Comparison of ENCODE assay signal across 19 cellular contexts in the genomic region with DNA sequence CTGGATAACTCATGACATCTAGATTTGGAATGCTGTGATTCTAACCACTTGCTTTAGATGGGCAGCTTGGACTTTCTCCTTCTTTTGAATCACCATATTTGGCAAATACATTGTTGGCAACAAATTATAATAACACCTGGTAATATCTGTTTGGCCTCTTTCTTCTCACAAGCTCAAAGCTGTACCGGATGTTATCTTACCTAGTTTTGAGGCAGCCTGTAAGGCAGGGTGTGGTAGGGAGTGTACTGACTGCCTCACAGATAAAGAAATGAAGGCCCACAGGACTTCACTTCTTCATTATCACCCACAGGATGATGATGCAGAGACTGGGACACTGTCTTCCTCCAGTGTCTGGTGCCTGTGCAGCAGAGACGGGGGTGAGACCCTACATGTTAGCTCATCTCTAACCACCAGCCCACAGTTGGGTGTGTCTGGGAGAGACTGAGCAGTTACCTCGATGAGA. TPM values are rescaled to one million over a fixed set of nuclear protein-coding genes. Genes with fewer than 3 reads are reported as not detected.
DNase-seq lines count a peak whose midpoint lies in the region; ATAC-seq, FAIRE-seq and TF ChIP-seq lines count a peak whose summit lies in the region.
"Had no signal": no experiment of that assay in that cellular context is flagged by ENCODE, and none has a peak within 500 bp of the region (broad histone marks: within the 10 kb centered on the region; RNA-seq: fewer than 3 reads in every experiment).

No MANE protein-coding gene starts in this region.

- no peak overlapping the region for H3K4me3 Mint-ChIP-seq in activated CD8-positive, alpha-beta T cell treated with anti-CD3 and anti-CD28 coated beads for 36 hours
- H3K4me3 Mint-ChIP-seq in activated CD8-positive, alpha-beta T cell treated with anti-CD3 and anti-CD28 coated beads, Interleukin-2, amount 10 ng/mL, durations not matched to agents 7 days and 5 days, result no peak overlapping the region
- no peak overlapping the region for H3K4me3 Mint-ChIP-seq in activated T-cell treated with anti-CD3 and anti-CD28 coated beads, Interleukin-2, amount 50 U/mL, for 24 hours
- H3K4me3 Mint-ChIP-seq: nephron progenitor cell; stimulated activated naive B cell treated with anti-CD40 and anti-IgM and Interleukin-4, amounts not matched to agents 10 μg/mL and 1 μg/mL and 100 μg/mL, for 72 hours had no signal

- no peak for FAIRE-seq in urothelium cell line (lab: Jason Lieb, UNC)

- H3K27me3 Mint-ChIP-seq in activated CD8-positive, alpha-beta T cell treated with anti-CD3 and anti-CD28 coated beads for 36 hours, result no peaks in the 10 kb centered on the region
- no peaks in the 10 kb centered on the region for H3K27me3 Mint-ChIP-seq in activated CD8-positive, alpha-beta T cell treated with anti-CD3 and anti-CD28 coated beads, Interleukin-2, amount 10 ng/mL, durations not matched to agents 7 days and 5 days (ENCODE audit: low read depth)
- H3K27me3 Mint-ChIP-seq in activated T-cell treated with anti-CD3 and anti-CD28 coated beads, Interleukin-2, amount 50 U/mL, for 24 hours, result no peaks in the 10 kb centered on the region
- H3K27me3 Mint-ChIP-seq: stimulated activated naive B cell treated with anti-CD40 and anti-IgM and Interleukin-4, amounts not matched to agents 10 μg/mL and 1 μg/mL and 100 μg/mL, for 72 hours had no signal

- no peaks in the 10 kb centered on the region for H3K36me3 Mint-ChIP-seq in activated CD8-positive, alpha-beta T cell treated with anti-CD3 and anti-CD28 coated beads for 36 hours (ENCODE audit: low read depth)
- no peaks in the 10 kb centered on the region for H3K36me3 Mint-ChIP-seq in activated CD8-positive, alpha-beta T cell treated with anti-CD3 and anti-CD28 coated beads, Interleukin-2, amount 10 ng/mL, durations not matched to agents 7 days and 5 days (ENCODE audit: low read depth)
- no peaks in the 10 kb centered on the region for H3K36me3 Mint-ChIP-seq in activated T-cell treated with anti-CD3 and anti-CD28 coated beads, Interleukin-2, amount 50 U/mL, for 24 hours (ENCODE audit: low read depth)

- H3K9me3 Mint-ChIP-seq in activated CD8-positive, alpha-beta T cell treated with anti-CD3 and anti-CD28 coated beads for 36 hours, result no peaks in the 10 kb centered on the region
- H3K9me3 Mint-ChIP-seq in activated CD8-positive, alpha-beta T cell treated with anti-CD3 and anti-CD28 coated beads, Interleukin-2, amount 10 ng/mL, durations not matched to agents 7 days and 5 days (ENCODE audit: insufficient read depth), result no peaks in the 10 kb centered on the region
- no peaks in the 10 kb centered on the region for H3K9me3 Mint-ChIP-seq in activated T-cell treated with anti-CD3 and anti-CD28 coated beads, Interleukin-2, amount 50 U/mL, for 24 hours
- H3K9me3 Mint-ChIP-seq: nephron progenitor cell; stimulated activated naive B cell treated with anti-CD40 and anti-IgM and Interleukin-4, amounts not matched to agents 10 μg/mL and 1 μg/mL and 100 μg/mL, for 72 hours had no signal

- no peak for TF ChIP-seq POLR2A in GM18505 (IDR thresholded peaks at IDR 0.05; ENCODE audit: borderline replicate concordance, extremely low read depth, insufficient read depth, insufficient read length)

- peak; percentile 8 for DNase-seq in activated CD8-positive, alpha-beta T cell treated with anti-CD3 and anti-CD28 coated beads for 36 hours
- no peak for DNase-seq in activated CD8-positive, alpha-beta T cell treated with anti-CD3 and anti-CD28 coated beads, Interleukin-2, amount 10 ng/mL, durations not matched to agents 7 days and 5 days
- DNase-seq in NCI-H226 (peak; percentile 21), kidney tubule cell (ENCODE audit: low spot score) (peak; percentile 17), HuH-7 (ENCODE audit: low spot score) (no peak), urothelium cell line (ENCODE audit: low spot score) (no peak)
- DNase-seq in activated T-cell treated with anti-CD3 and anti-CD28 coated beads, Interleukin-2, amount 50 U/mL, for 24 hours, result no peak
- DNase-seq: Caco-2; dorsolateral prefrontal cortex; GF-D8; lower lobe of right lung; MM.1S; NCI-H2081; nephron progenitor cell; retina; SHP77 treated with DMSO at 0.1 percent for 48 hours; stimulated activated naive B cell treated with anti-CD40 and anti-IgM and Interleukin-4, amounts not matched to agents 10 μg/mL and 1 μg/mL and 100 μg/mL, for 72 hours had no signal

- POLR2A ChIA-PET in activated CD8-positive, alpha-beta T cell treated with anti-CD3 and anti-CD28 coated beads for 36 hours (lab: Charles Lee), result no interaction called here
- POLR2A ChIA-PET in activated CD8-positive, alpha-beta T cell treated with anti-CD3 and anti-CD28 coated beads, Interleukin-2, amount 10 ng/mL, durations not matched to agents 7 days and 5 days (lab: Charles Lee), result no interaction called here

- H3K4me1 Mint-ChIP-seq in activated CD8-positive, alpha-beta T cell treated with anti-CD3 and anti-CD28 coated beads for 36 hours (ENCODE audit: low read depth), result no peaks in the 10 kb centered on the region
- H3K4me1 Mint-ChIP-seq in activated CD8-positive, alpha-beta T cell treated with anti-CD3 and anti-CD28 coated beads, Interleukin-2, amount 10 ng/mL, durations not matched to agents 7 days and 5 days (ENCODE audit: low read depth), result peaks cover 7% of the 10 kb centered on the region
- H3K4me1 Mint-ChIP-seq in activated T-cell treated with anti-CD3 and anti-CD28 coated beads, Interleukin-2, amount 50 U/mL, for 24 hours (ENCODE audit: low read depth), result peaks cover 8% of the 10 kb centered on the region
- H3K4me1 Mint-ChIP-seq: nephron progenitor cell; stimulated activated naive B cell treated with anti-CD40 and anti-IgM and Interleukin-4, amounts not matched to agents 10 μg/mL and 1 μg/mL and 100 μg/mL, for 72 hours had no signal

- CTCF ChIA-PET in activated CD8-positive, alpha-beta T cell treated with anti-CD3 and anti-CD28 coated beads for 36 hours (lab: Charles Lee), result interaction anchor here (0.6 kb wide), 1 partner anchor 25 kb away, joined by 4 read pairs; no protein-coding TSS in a partner anchor
- CTCF ChIA-PET in activated CD8-positive, alpha-beta T cell treated with anti-CD3 and anti-CD28 coated beads, Interleukin-2, amount 10 ng/mL, durations not matched to agents 7 days and 5 days (lab: Charles Lee), result interaction anchor here (1.5 kb wide), 1 partner anchor 25 kb away, joined by 4 read pairs; no protein-coding TSS in a partner anchor

- no peak overlapping the region for H3K27ac Mint-ChIP-seq in activated CD8-positive, alpha-beta T cell treated with anti-CD3 and anti-CD28 coated beads for 36 hours
- H3K27ac Mint-ChIP-seq in activated CD8-positive, alpha-beta T cell treated with anti-CD3 and anti-CD28 coated beads, Interleukin-2, amount 10 ng/mL, durations not matched to agents 7 days and 5 days, result no peak overlapping the region
- H3K27ac Mint-ChIP-seq in activated T-cell treated with anti-CD3 and anti-CD28 coated beads, Interleukin-2, amount 50 U/mL, for 24 hours, result peak overlapping the region; percentile 16
- H3K27ac Mint-ChIP-seq: nephron progenitor cell; stimulated activated naive B cell treated with anti-CD40 and anti-IgM and Interleukin-4, amounts not matched to agents 10 μg/mL and 1 μg/mL and 100 μg/mL, for 72 hours had no signal

- intact Hi-C loops in activated CD8-positive, alpha-beta T cell treated with anti-CD3 and anti-CD28 coated beads for 36 hours (cut with micrococcal nuclease), result no loop called here

- no peak for TF ChIP-seq CTCF in activated CD8-positive, alpha-beta T cell treated with anti-CD3 and anti-CD28 coated beads for 36 hours (IDR thresholded peaks at IDR 0.05)

- ATAC-seq in activated CD8-positive, alpha-beta T cell treated with anti-CD3 and anti-CD28 coated beads for 36 hours, result peak; percentile 70
- no peak for ATAC-seq in activated CD8-positive, alpha-beta T cell treated with anti-CD3 and anti-CD28 coated beads, Interleukin-2, amount 10 ng/mL, durations not matched to agents 7 days and 5 days
- ATAC-seq in GM18505 (IDR thresholded peaks at IDR 0.05; ENCODE audit: unreplicated experiment), result no peak
- ATAC-seq: lower lobe of right lung; stimulated activated naive B cell treated with anti-CD40 and anti-IgM and Interleukin-4, amounts not matched to agents 10 μg/mL and 1 μg/mL and 100 μg/mL, for 72 hours had no signal

RNA-seq across cellular contexts. Expression of gene TUFT1, which starts 28.5 kb away (rescaled TPM):
- total RNA-seq in activated CD8-positive, alpha-beta T cell treated with anti-CD3 and anti-CD28 coated beads for 36 hours, result 1 to 10 TPM; 1.0 to 1.5 TPM
- total RNA-seq in activated CD8-positive, alpha-beta T cell treated with anti-CD3 and anti-CD28 coated beads, Interleukin-2, amount 10 ng/mL, durations not matched to agents 7 days and 5 days, result under 1 TPM; 0.42 TPM

RNA-seq across cellular contexts. Expression of gene SNX27, which starts 43.2 kb away (rescaled TPM):
- 10 to 100 TPM; 27.2 to 29.5 TPM for total RNA-seq in activated CD8-positive, alpha-beta T cell treated with anti-CD3 and anti-CD28 coated beads for 36 hours
- 10 to 100 TPM; 24.5 to 26.0 TPM for total RNA-seq in activated CD8-positive, alpha-beta T cell treated with anti-CD3 and anti-CD28 coated beads, Interleukin-2, amount 10 ng/mL, durations not matched to agents 7 days and 5 days

RNA-seq across cellular contexts. Expression of gene CGN, which starts 57.5 kb away (rescaled TPM):
- total RNA-seq in activated CD8-positive, alpha-beta T cell treated with anti-CD3 and anti-CD28 coated beads for 36 hours, result 1 to 10 TPM; 1.7 to 1.9 TPM
- total RNA-seq in activated CD8-positive, alpha-beta T cell treated with anti-CD3 and anti-CD28 coated beads, Interleukin-2, amount 10 ng/mL, durations not matched to agents 7 days and 5 days, result under 1 TPM; 0.34 to 0.82 TPM
- total RNA-seq: ascending aorta had no signal

Comparison
In these comparisons a context has a peak if more than half of its experiments do, and no peak if none do; other contexts are left out.
1. DNase-seq: peak in activated CD8-positive, alpha-beta T cell treated with anti-CD3 and anti-CD28 coated beads for 36 hours (single experiment), NCI-H226 (single experiment) and kidney tubule cell (single experiment); none in activated CD8-positive, alpha-beta T cell treated with anti-CD3 and anti-CD28 coated beads, Interleukin-2, amount 10 ng/mL, durations not matched to agents 7 days and 5 days (single experiment), activated T-cell treated with anti-CD3 and anti-CD28 coated beads, Interleukin-2, amount 50 U/mL, for 24 hours (single experiment), HuH-7 (single experiment) and urothelium cell line (single experiment).